ENCODE assay signal across 8 cellular contexts in the genomic region with DNA sequence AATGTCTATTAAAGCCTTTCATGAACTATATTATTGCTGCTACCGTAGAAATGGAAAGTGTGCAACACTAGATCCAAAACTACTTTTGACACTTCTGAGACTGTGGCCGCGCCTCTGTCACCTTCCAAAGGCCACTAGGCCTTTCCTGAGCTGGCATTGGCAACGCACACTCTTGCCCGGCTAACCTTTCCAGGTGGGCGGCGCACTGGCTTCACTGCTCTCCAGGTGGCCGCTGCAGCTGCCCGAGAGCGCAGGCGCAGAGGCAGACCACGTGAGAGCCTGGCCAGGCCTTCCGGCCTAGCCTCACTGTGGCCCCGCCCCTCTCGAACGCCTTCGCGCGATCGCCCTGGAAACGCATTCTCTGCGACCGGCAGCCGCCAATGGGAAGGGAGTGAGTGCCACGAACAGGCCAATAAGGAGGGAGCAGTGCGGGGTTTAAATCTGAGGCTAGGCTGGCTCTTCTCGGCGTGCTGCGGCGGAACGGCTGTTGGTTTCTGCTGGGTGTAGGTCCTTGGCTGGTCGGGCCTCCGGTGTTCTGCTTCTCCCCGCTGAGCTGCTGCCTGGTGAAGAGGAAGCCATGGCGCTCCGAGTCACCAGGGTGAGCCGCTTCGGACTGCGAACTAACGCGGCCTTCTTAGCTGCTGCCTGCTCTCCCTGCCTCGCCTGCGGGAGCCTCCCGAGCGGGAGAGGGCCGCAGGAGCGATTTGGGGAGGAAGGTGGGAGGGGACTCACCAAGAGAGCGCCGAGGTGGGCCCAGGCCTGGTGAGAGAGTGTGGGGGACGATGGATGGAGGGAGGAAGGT. TPM values are rescaled to one million over a fixed set of nuclear protein-coding genes. Genes with fewer than 3 reads are reported as not detected.
DNase-seq lines count a peak whose midpoint lies in the region; ATAC-seq, FAIRE-seq and TF ChIP-seq lines count a peak whose summit lies in the region.

TSS of gene CCNB1 (plus strand) at position 465 of the 802 bp plus-strand sequence. CDS start at position 578, 113 bp downstream.

- H3K27me3 ChIP-seq in IMR-90 (ENCODE audit: control insufficient read depth, insufficient read depth, low read length) (no peaks in the 10 kb centered on the region), endothelial cell of umbilical vein (ENCODE audit: control insufficient read depth in 2 of 2, insufficient read depth in 2 of 2, low read length in 2 of 2) (no peaks in the 10 kb centered on the region)

- H3K4me3 ChIP-seq in IMR-90 (ENCODE audit: insufficient read depth, low read depth, low read length) (peak within 1 kb of the TSS; percentile 56), OCI-LY7 (ENCODE audit: low read depth, low read length, poor library complexity, severe bottlenecking) (peak within 1 kb of the TSS; percentile 90), endothelial cell of umbilical vein (replicated peaks in 1 of 3; ENCODE audit: insufficient read depth in 1 of 3, low read depth in 1 of 3, low read length in 3 of 3) (peak within 1 kb of the TSS; percentile 87 to 97 (median 88))

- TF ChIP-seq POLR2A in IMR-90 (IDR thresholded peaks at IDR 0.05; ENCODE audit: low read depth, low read length) (peak; percentile 67), endothelial cell of umbilical vein (IDR thresholded peaks at IDR 0.05; ENCODE audit: low read depth, low read length) (peak; percentile 78)

- H3K4me2 ChIP-seq in IMR-90 (ENCODE audit: low read depth, low read length): peak within 1 kb of the TSS; percentile 96
- H3K4me2 ChIP-seq in OCI-LY7 (ENCODE audit: low read length): peak within 1 kb of the TSS; percentile 95
- peak within 1 kb of the TSS; percentile 89 for H3K4me2 ChIP-seq in endothelial cell of umbilical vein (ENCODE audit: insufficient read depth, low read length)

- peak within 1 kb of the TSS; percentile 92 for H4K5ac ChIP-seq in IMR-90 (ENCODE audit: low read depth, low read length)

- H3K18ac ChIP-seq in IMR-90 (ENCODE audit: low read depth, low read length): no peak within 1 kb of the TSS

- TF ChIP-seq CTCF in IMR-90 (conservative IDR thresholded peaks at IDR 0.05; ENCODE audit: low read depth, low read length) (no peak), OCI-LY7 (conservative IDR thresholded peaks at IDR 0.05; ENCODE audit: low read length) (no peak; the same call in 1 of the 2 replicates), endothelial cell of umbilical vein (IDR thresholded peaks at IDR 0.05; ENCODE audit: extremely low read depth in 1 of 2, insufficient read depth in 1 of 2, low read depth in 1 of 2, low read length in 2 of 2) (no peak)

- peaks cover 20 to 31% of the 10 kb centered on the region in 2 experiments for H3K79me1 ChIP-seq in IMR-90 (ENCODE audit: low read depth in 1 of 2, low read length in 2 of 2)

- H2BK15ac ChIP-seq in IMR-90 (ENCODE audit: low read depth, low read length): no peak within 1 kb of the TSS

- POLR2A ChIA-PET in IMR-90 (lab: Charles Lee; ENCODE audit: unreplicated experiment) (no interaction called here), OCI-LY7 (lab: Charles Lee) (interaction anchor here (0.6 to 5.4 kb wide), 11 partner anchors 9 to 246 kb away, joined by 3 to 35 read pairs (median 3); partner anchors contain the start of genes CDK7 and CENPH), endothelial cell of umbilical vein (lab: Charles Lee) (no interaction called here)

- no peaks in the 10 kb centered on the region for H3K9me2 ChIP-seq in OCI-LY7 (ENCODE audit: insufficient read depth, low read length)

- peak within 1 kb of the TSS; percentile 76 for H3K4ac ChIP-seq in IMR-90 (ENCODE audit: low read depth, low read length)

- intact Hi-C loops in IMR-90 (cut with micrococcal nuclease): no loop called here
- intact Hi-C loops in OCI-LY7 (cut with micrococcal nuclease; ENCODE audit: unreplicated experiment): loop anchor here (1.0 to 5.0 kb wide), 4 partner anchors 22 to 205 kb away; partner anchors contain the start of genes CCDC125, CENPH and SLC30A5
- intact Hi-C loops in endothelial cell of umbilical vein (cut with micrococcal nuclease): loop anchor here (1.0 to 10.0 kb wide), 6 partner anchors 22 to 248 kb away; partner anchors contain the start of genes AK6, CCDC125, CDK7 and CENPH

- H3K9me1 ChIP-seq in IMR-90 (ENCODE audit: insufficient read depth, low read length) (no peaks in the 10 kb centered on the region), endothelial cell of umbilical vein (replicated peaks; ENCODE audit: control insufficient read depth, extremely low read depth, insufficient read depth, low read length) (no peaks in the 10 kb centered on the region)

- H4K20me1 ChIP-seq in IMR-90 (ENCODE audit: insufficient read depth, low read length) (no peaks in the 10 kb centered on the region), OCI-LY7 (ENCODE audit: insufficient read depth, low read length) (no peaks in the 10 kb centered on the region), endothelial cell of umbilical vein (replicated peaks; ENCODE audit: control insufficient read depth, extremely low read depth, insufficient read depth, low read length) (no peaks in the 10 kb centered on the region)

- H3K4me1 ChIP-seq in IMR-90 (ENCODE audit: control insufficient read depth, insufficient read depth, low read length): peaks cover 2% of the 10 kb centered on the region; the same call in 1 of the 2 replicates
- peaks cover 41% of the 10 kb centered on the region for H3K4me1 ChIP-seq in OCI-LY7 (ENCODE audit: insufficient read depth, low read length, poor library complexity, severe bottlenecking)
- H3K4me1 ChIP-seq in endothelial cell of umbilical vein (ENCODE audit: control insufficient read depth, extremely low read depth, insufficient read depth, low read length): peaks cover 16% of the 10 kb centered on the region

- ATAC-seq in GM21529 (IDR thresholded peaks at IDR 0.05; ENCODE audit: unreplicated experiment): peak; percentile 99
- ATAC-seq in IMR-90 (ENCODE audit: low read depth): peak; percentile 100

- H2BK120ac ChIP-seq in IMR-90 (ENCODE audit: low read depth, low read length): no peak within 1 kb of the TSS

- CTCF ChIA-PET in IMR-90 (lab: Yijun Ruan, JAX) (interaction anchor here (0.6 kb wide), 1 partner anchor 9 kb away, joined by 6 read pairs; no protein-coding TSS in a partner anchor), OCI-LY7 (lab: Charles Lee; ENCODE audit: unreplicated experiment) (interaction anchor here (0.6 kb wide), 2 partner anchors 22 to 182 kb away, joined by 3 read pairs; no protein-coding TSS in a partner anchor), endothelial cell of umbilical vein (lab: Charles Lee) (interaction anchor here (1.4 to 3.7 kb wide), 2 partner anchors 8 to 168 kb away, joined by 3 to 14 read pairs; no protein-coding TSS in a partner anchor)

- H3K79me2 ChIP-seq in OCI-LY7 (ENCODE audit: insufficient read depth, low read depth, low read length) (peaks cover 45% of the 10 kb centered on the region), endothelial cell of umbilical vein (ENCODE audit: control insufficient read depth, insufficient read depth, low read length) (peaks cover 41% of the 10 kb centered on the region)

- H3K14ac ChIP-seq in IMR-90 (replicated peaks; ENCODE audit: low read depth, low read length): peak within 1 kb of the TSS; percentile 48

- peak within 1 kb of the TSS; percentile 53 for H2BK5ac ChIP-seq in IMR-90 (ENCODE audit: low read depth, low read length, poor library complexity, severe bottlenecking)

- no peaks in the 10 kb centered on the region for H3K9me3 ChIP-seq in IMR-90 (ENCODE audit: control insufficient read depth, insufficient read depth, low read length)
- H3K9me3 ChIP-seq in OCI-LY7 (ENCODE audit: low read length): no peaks in the 10 kb centered on the region
- no peaks in the 10 kb centered on the region for H3K9me3 ChIP-seq in endothelial cell of umbilical vein (replicated peaks; ENCODE audit: control insufficient read depth, insufficient read depth, low read length)

- H3K9ac ChIP-seq in IMR-90 (ENCODE audit: low read depth, low read length) (peak within 1 kb of the TSS; percentile 31), endothelial cell of umbilical vein (replicated peaks; ENCODE audit: extremely low read depth, insufficient read depth, low read length) (peak within 1 kb of the TSS; percentile 82)

- BruUV-seq in IMR-90 (replicated peaks; lab: Mats Ljungman, UMichigan) (no TSS peak), OCI-LY7 (replicated peaks; lab: Mats Ljungman, UMichigan) (no TSS peak), endothelial cell of umbilical vein (replicated peaks; lab: Mats Ljungman, UMichigan) (no TSS peak)

- peak within 1 kb of the TSS; percentile 74 for H3K56ac ChIP-seq in IMR-90 (ENCODE audit: extremely low read depth, insufficient read depth, low read length)

- FAIRE-seq in endothelial cell of umbilical vein (lab: Jason Lieb, UNC): peak; percentile 98

- peak within 1 kb of the TSS; percentile 86 for H4K91ac ChIP-seq in IMR-90 (ENCODE audit: insufficient read depth, low read depth, low read length)

- in situ Hi-C loops in IMR-90 (cut with MboI; ENCODE audit: low sequenced_read_pairs): no loop called here

- DNase-seq in DMS114 treated with DMSO at 0.1 percent for 48 hours (lab: John Stamatoyannopoulos, UW; ENCODE audit: unreplicated experiment) (peak; percentile 96), IMR-90 (peak; percentile 94), OCI-LY7 (ENCODE audit: low spot score) (peak; percentile 99), endothelial cell of umbilical vein (ENCODE audit: low read depth, low spot score) (peak; percentile 99), middle frontal gyrus (ENCODE audit: extremely low spot score, low spot score) (peak; percentile 95)
- peak; percentile 97 for DNase-seq in activated CD8-positive, alpha-beta memory T cell treated with anti-CD3 and anti-CD28 coated beads, Interleukin-2, amount 50 U/mL, for 48 hours
- DNase-seq in stimulated activated CD8-positive, alpha-beta memory T cell treated with anti-CD3 and anti-CD28 coated beads, Interleukin-2, amount 100 ng/mL, for 1 hour (ENCODE audit: low read depth in 2 of 2): peak; percentile 90 to 95

- peak within 1 kb of the TSS; percentile 92 for H2AK9ac ChIP-seq in IMR-90 (replicated peaks; ENCODE audit: low read depth, low read length, poor library complexity)

- H2AK5ac ChIP-seq in IMR-90 (ENCODE audit: low read depth, low read length): peak within 1 kb of the TSS; percentile 27; the same call in 1 of the 2 replicates

- H2AFZ ChIP-seq in IMR-90 (replicated peaks; ENCODE audit: low read length, poor library complexity) (peak within 1 kb of the TSS; percentile 95), OCI-LY7 (ENCODE audit: low read length) (peak within 1 kb of the TSS; percentile 83), endothelial cell of umbilical vein (ENCODE audit: low read depth, low read length) (peak within 1 kb of the TSS; percentile 87)

- H4K8ac ChIP-seq in IMR-90 (ENCODE audit: low read depth in 2 of 2, low read length in 2 of 2): peak within 1 kb of the TSS; percentile 73 to 98

- no peak within 1 kb of the TSS for H2BK20ac ChIP-seq in IMR-90 (ENCODE audit: low read depth, low read length)

- H3K36me3 ChIP-seq in IMR-90 (ENCODE audit: control insufficient read depth, insufficient read depth, low read length): no peaks in the 10 kb centered on the region
- peaks cover 48% of the 10 kb centered on the region for H3K36me3 ChIP-seq in OCI-LY7 (ENCODE audit: insufficient read depth, low read length)
- H3K36me3 ChIP-seq in endothelial cell of umbilical vein (ENCODE audit: control insufficient read depth in 2 of 2, extremely low read depth in 1 of 2, insufficient read depth in 2 of 2, low read length in 2 of 2): peaks cover 0 to 2% of the 10 kb centered on the region in 2 experiments

- 7% methylated on average over 29 of the region's 50 CpGs; no CpG with 5 or more reads in 1 of the 2 experiments for WGBS in IMR-90 (ENCODE audit: extremely low coverage in 2 of 2, insufficient read length in 1 of 2), 2 experiments

- dilution Hi-C loops in IMR-90 (cut with HindIII; ENCODE audit: low sequenced_read_pairs, unreplicated experiment) (no loop called here), endothelial cell of umbilical vein (cut with MboI; ENCODE audit: extremely low pct_ligation_motif_present, low sequenced_read_pairs) (no loop called here)

- H3K27ac ChIP-seq in IMR-90 (ENCODE audit: insufficient read depth, low read length) (peak within 1 kb of the TSS; percentile 47), OCI-LY7 (ENCODE audit: low read depth, low read length, poor library complexity, severe bottlenecking) (peak within 1 kb of the TSS; percentile 85), endothelial cell of umbilical vein (ENCODE audit: insufficient read depth, low read depth, low read length) (peak within 1 kb of the TSS; percentile 42)

- H3K23ac ChIP-seq in IMR-90 (ENCODE audit: low read depth, low read length): peak within 1 kb of the TSS; percentile 69

- TF ChIP-seq RAD21 in IMR-90 (IDR thresholded peaks at IDR 0.05; ENCODE audit: low read length): no peak

RNA-seq across cellular contexts. Expression of gene CCNB1, which starts in this region (rescaled TPM):
- total RNA-seq in IMR-90 (2012; rRNA removed) (160 and 203 TPM in 2 replicates), OCI-LY7 (2022) (274 and 276 TPM in 2 replicates), endothelial cell of umbilical vein (187 and 211 TPM in 2 replicates)
- polyA plus RNA-seq in IMR-90 (2012; rRNA removed) (77.0 and 83.3 TPM in 2 replicates), endothelial cell of umbilical vein (47.3 and 72.2 TPM in 2 replicates)
- 22.8 and 47.1 TPM in 2 replicates for polyA plus RNA-seq in IMR-90 (2012; cell fraction: cytosol; rRNA removed)
- 12.3 and 33.0 TPM in 2 replicates for polyA plus RNA-seq in IMR-90 (2012; cell fraction: nucleus; rRNA removed; ENCODE audit: low replicate concordance)
- total RNA-seq in OCI-LY7 (2014; rRNA removed; shearing (Covaris generic)): 181 and 206 TPM in 2 replicates
- polyA plus RNA-seq in endothelial cell of umbilical vein (2011; cell fraction: cytosol; rRNA removed): 102 and 111 TPM in 2 replicates
- polyA plus RNA-seq in endothelial cell of umbilical vein (2011; cell fraction: nucleus; rRNA removed): 75.5 and 98.0 TPM in 2 replicates
- 95.6 and 181 TPM in 2 replicates for polyA plus RNA-seq in endothelial cell of umbilical vein (2012)
- polyA minus RNA-seq in endothelial cell of umbilical vein: 37.1 and 44.8 TPM in 2 replicates
- polyA minus RNA-seq in endothelial cell of umbilical vein (2011; cell fraction: cytosol; rRNA and poly(A)+ RNA removed): 121 TPM
- polyA minus RNA-seq in endothelial cell of umbilical vein (2011; cell fraction: nucleus; rRNA and poly(A)+ RNA removed): 16.8 and 25.5 TPM in 2 replicates

Comparison
In these comparisons a context has a peak if more than half of its experiments do, and no peak if none do; other contexts are left out.
1. Peak in every context shown above with its lines: DNase-seq, ATAC-seq, H3K4me3 ChIP-seq and H3K27ac ChIP-seq.